29 cellular contexts compared by ENCODE assay signal in genomic region chr3:33920511-33920910, GRCh38.
"Had no signal": no experiment of that assay in that cellular context is flagged by ENCODE, and none has a peak within 500 bp of the region (broad histone marks: within the 10 kb centered on the region; RNA-seq: fewer than 3 reads in every experiment).

No MANE protein-coding gene starts in this region.

- H3K4me1 Mint-ChIP-seq: naive thymus-derived CD8-positive, alpha-beta T cell had no signal

- H3K27me3 Mint-ChIP-seq: stimulated activated naive CD8-positive, alpha-beta T cell treated with anti-CD3 and anti-CD28 coated beads, Interleukin-15, Interleukin-2, amounts not matched to agents 100 ng/mL and 50 ng/mL, for 24 hours had no signal

- ATAC-seq: left colon; left lung; lower lobe of right lung; naive thymus-derived CD8-positive, alpha-beta T cell; pancreas; right cardiac atrium; sciatic nerve; upper lobe of right lung had no signal

- DNase-seq: hippocampal formation; kidney; left colon; left lung; lower lobe of right lung; mammary epithelial cell; mesenchymal stem cell; naive thymus-derived CD8-positive, alpha-beta T cell; nucleus accumbens; pancreas; posterior cingulate gyrus; retina; right cardiac atrium; stimulated activated CD4-positive, alpha-beta T cell treated with anti-CD3 and anti-CD28 coated beads, Interleukin-12 subunit alpha, Interleukin-12 subunit beta, amount 100 ng/mL, for 4 hours; stimulated activated CD4-positive, alpha-beta T cell treated with anti-CD3 and anti-CD28 coated beads, Interleukin-15, amount 100 ng/mL, for 24 hours; stimulated activated CD4-positive, alpha-beta T cell treated with anti-CD3 and anti-CD28 coated beads, Interleukin-2, amount 100 ng/mL, for 24 hours; stimulated activated CD4-positive, alpha-beta T cell treated with anti-CD3 and anti-CD28 coated beads, Interleukin-4, amount 100 ng/mL, for 1 hour; stimulated activated naive CD4-positive, alpha-beta T cell; tibial artery; trophoblast cell; upper lobe of right lung had no signal

- H3K36me3 ChIP-seq: left lung, lower lobe of right lung, pancreas, prostate gland, suprapubic skin, thoracic aorta, tibial artery, upper lobe of right lung had no signal

- H3K36me3 Mint-ChIP-seq: naive thymus-derived CD8-positive, alpha-beta T cell had no signal

- H3K4me3 Mint-ChIP-seq: naive thymus-derived CD8-positive, alpha-beta T cell; nephron; neural crest cell; stimulated activated naive CD8-positive, alpha-beta T cell treated with anti-CD3 and anti-CD28 coated beads, Interleukin-15, Interleukin-2, amounts not matched to agents 100 ng/mL and 50 ng/mL, for 24 hours had no signal

- H3K27ac ChIP-seq: left lung, lower lobe of right lung, pancreas, prostate gland, skin epidermis, suprapubic skin, thoracic aorta, tibial artery, upper lobe of right lung had no signal

- H3K4me3 ChIP-seq: left lung, lower lobe of right lung, pancreas, prostate gland, skin epidermis, suprapubic skin, thoracic aorta, tibial artery, upper lobe of right lung had no signal

- H3K27ac Mint-ChIP-seq: naive thymus-derived CD8-positive, alpha-beta T cell; stimulated activated naive CD8-positive, alpha-beta T cell treated with anti-CD3 and anti-CD28 coated beads, Interleukin-15, Interleukin-2, amounts not matched to agents 100 ng/mL and 50 ng/mL, for 24 hours had no signal

- H3K9me3 Mint-ChIP-seq: nephron; stimulated activated naive CD8-positive, alpha-beta T cell treated with anti-CD3 and anti-CD28 coated beads, Interleukin-15, Interleukin-2, amounts not matched to agents 100 ng/mL and 50 ng/mL, for 24 hours had no signal

- H3K9me3 ChIP-seq: left lung, lower lobe of right lung, pancreas, prostate gland, suprapubic skin, thoracic aorta, tibial artery, upper lobe of right lung had no signal
